ENCODE assay signal across 8 cellular contexts in the genomic region with DNA sequence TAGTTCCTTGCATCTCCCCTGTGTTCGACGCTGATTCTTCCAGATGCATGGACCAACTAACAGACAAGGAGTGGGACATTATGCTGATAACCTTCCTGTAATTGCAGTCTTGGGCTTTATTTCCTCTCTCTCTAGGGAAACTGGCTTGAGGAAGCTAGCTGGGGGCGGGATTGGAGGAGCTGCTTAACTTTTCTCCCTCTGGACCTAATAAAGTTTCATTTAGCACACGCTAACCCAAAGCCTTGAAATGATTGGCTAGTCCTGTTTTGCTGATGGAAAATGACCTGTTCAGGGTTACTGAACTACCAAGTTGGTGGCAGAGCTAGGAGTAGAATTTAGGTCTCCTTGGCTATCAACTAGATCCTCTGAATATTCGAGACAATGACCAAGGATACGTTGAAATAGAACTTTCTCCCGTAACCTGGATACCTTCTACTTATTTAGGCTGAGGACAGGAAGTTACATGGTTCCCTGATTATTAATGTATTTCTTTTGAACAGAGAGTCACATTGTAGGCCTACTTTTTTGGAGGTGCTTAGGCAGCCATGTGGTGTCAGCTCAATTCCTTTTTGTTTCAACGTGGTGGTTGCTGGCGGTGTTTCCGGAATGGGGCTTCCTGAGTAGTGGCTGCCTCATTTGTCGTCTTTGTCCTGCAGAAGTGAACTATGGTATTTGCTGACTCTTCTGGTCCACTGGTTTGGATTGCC. TPM values are rescaled to one million over a fixed set of nuclear protein-coding genes. Genes with fewer than 3 reads are reported as not detected.
A peak's percentile ranks its signal among the peaks of the same experiment; 100 is the strongest.
DNase-seq lines count a peak whose midpoint lies in the region; ATAC-seq and TF ChIP-seq lines count a peak whose summit lies in the region.

No MANE protein-coding gene starts in this region.

- peak overlapping the region in 3 of 5 donors; percentile 27 to 96 (median 95) for H3K27ac ChIP-seq in adrenal gland
- H3K27ac ChIP-seq in mesendoderm (ENCODE audit: low read depth, low read length) = no peak overlapping the region
- H3K27ac ChIP-seq in right atrium auricular region = peak overlapping the region in 1 of 2 donors; percentile 83

- H3K4ac ChIP-seq in mesendoderm (ENCODE audit: low read depth, low read length) = no peak overlapping the region

- H3K79me2 ChIP-seq in mesendoderm (ENCODE audit: control insufficient read depth, insufficient read depth, low read length) = peaks cover 56% of the 10 kb centered on the region

- no peak overlapping the region for H3K23ac ChIP-seq in mesendoderm (ENCODE audit: low read length)

- no peak for DNase-seq in AG09309 (ENCODE audit: low read depth)
- DNase-seq in KBM-7 = peak; percentile 44
- DNase-seq in adrenal gland = no peak
- no peak for DNase-seq in mesendoderm
- no peak for DNase-seq in GM13977 (ENCODE audit: low spot score)
- DNase-seq in NCI-H1694 treated with DMSO at 0.1 percent for 48 hours (lab: John Stamatoyannopoulos, UW) = no peak
- no peak for DNase-seq in right atrium auricular region (ENCODE audit: low spot score)

- no peak overlapping the region for H2BK15ac ChIP-seq in mesendoderm (replicated peaks; ENCODE audit: low read depth)

- H2BK120ac ChIP-seq in mesendoderm (ENCODE audit: low read depth, low read length) = no peak overlapping the region

- no peak for ATAC-seq in HG03175 (IDR thresholded peaks at IDR 0.05; ENCODE audit: unreplicated experiment)

- H3K9ac ChIP-seq in mesendoderm (ENCODE audit: low read length) = peak overlapping the region; percentile 86

- H4K5ac ChIP-seq in mesendoderm (ENCODE audit: low read length) = no peak overlapping the region

- H3K18ac ChIP-seq in mesendoderm (ENCODE audit: low read length) = no peak overlapping the region

- no peak overlapping the region for H2BK5ac ChIP-seq in mesendoderm (ENCODE audit: low read length)

- 52 to 61% (median 56%) methylated on average over 7 to 11 of the region's 11 CpGs for WGBS in adrenal gland, 4 donors
- WGBS in mesendoderm (ENCODE audit: extremely low coverage, insufficient coverage, low lambda C conversion rate) = no CpG with 5 or more reads among the region's 11 CpGs

- no peak for TF ChIP-seq CTCF in AG09309 (IDR thresholded peaks at IDR 0.05; ENCODE audit: control insufficient read depth, insufficient read depth, low read depth, low read length, missing control alignments)
- TF ChIP-seq CTCF in adrenal gland (IDR thresholded peaks at IDR 0.05) = no peak
- no peak for TF ChIP-seq CTCF in GM13977 (IDR thresholded peaks at IDR 0.05; ENCODE audit: extremely low read depth, insufficient read depth, missing control alignments)
- TF ChIP-seq CTCF in right atrium auricular region (IDR thresholded peaks at IDR 0.05) = no peak

- H2AK5ac ChIP-seq in mesendoderm (ENCODE audit: low read length) = no peak overlapping the region

- intact Hi-C loops in adrenal gland (cut with DNase I) = no loop called here

- H3K4me1 ChIP-seq in adrenal gland (replicated peaks in 1 of 2) = peaks cover 12 to 19% of the 10 kb centered on the region in 2 donors
- no peaks in the 10 kb centered on the region for H3K4me1 ChIP-seq in mesendoderm (ENCODE audit: control insufficient read depth, low read depth, low read length)
- peaks cover 0 to 35% of the 10 kb centered on the region in 2 donors for H3K4me1 ChIP-seq in right atrium auricular region

- no peaks in the 10 kb centered on the region for H3K79me1 ChIP-seq in mesendoderm (ENCODE audit: low read length)

- peaks cover 4 to 5% of the 10 kb centered on the region in 2 donors for H3K36me3 ChIP-seq in adrenal gland (replicated peaks in 1 of 2)
- H3K36me3 ChIP-seq in mesendoderm (ENCODE audit: control insufficient read depth, insufficient read depth, low read length) = no peaks in the 10 kb centered on the region
- peaks cover 10% of the 10 kb centered on the region for H3K36me3 ChIP-seq in right atrium auricular region

- in situ Hi-C loops in KBM-7 (cut with MboI; ENCODE audit: low pct_unique_long_range_greater_than_20kb, low sequenced_read_pairs) = no loop called here
- in situ Hi-C loops in GM13977 (cut with MboI; ENCODE audit: low pct_unique_long_range_greater_than_20kb, low sequenced_read_pairs, unreplicated experiment) = loop anchor here (10.0 kb wide), 1 partner anchor 201 kb away; no protein-coding TSS in a partner anchor

- H3K4me2 ChIP-seq in mesendoderm (ENCODE audit: low read length) = peak overlapping the region; percentile 20

- H3K27me3 ChIP-seq in adrenal gland (no peaks in the 10 kb centered on the region), mesendoderm (ENCODE audit: insufficient read depth, low read length, poor library complexity) (no peaks in the 10 kb centered on the region), right atrium auricular region (no peaks in the 10 kb centered on the region)

- H3K4me3 ChIP-seq in AG09309 (ENCODE audit: control insufficient read depth, low read depth, low read length) (peak overlapping the region; percentile 70), adrenal gland (peak overlapping the region in 1 of 4 donors; percentile 49), mesendoderm (ENCODE audit: low read length) (peak overlapping the region; percentile 25), right atrium auricular region (peak overlapping the region in 1 of 2 donors; percentile 66)

- no peak overlapping the region for H4K8ac ChIP-seq in mesendoderm (ENCODE audit: low read depth, low read length)

- H3K9me3 ChIP-seq in adrenal gland (replicated peaks in 1 of 3) (no peaks in the 10 kb centered on the region), right atrium auricular region (no peaks in the 10 kb centered on the region)

- TF ChIP-seq POLR2A in adrenal gland (IDR thresholded peaks at IDR 0.05) = no peak

- H3K56ac ChIP-seq in mesendoderm (ENCODE audit: low read length) = peak overlapping the region; percentile 89

RNA-seq across cellular contexts. Expression of gene PGK1, which starts 2.0 kb away (rescaled TPM):
- total RNA-seq in adrenal gland (100 to 1,000 TPM; 143 to 524 (median 320) TPM), right atrium auricular region (100 to 1,000 TPM; 197 to 263 TPM)
- polyA plus RNA-seq in adrenal gland = 100 to 1,000 TPM in 1 of 3 donors, 10 to 100 TPM in 2; 69.4 to 436 (median 90.1) TPM
- polyA plus RNA-seq in mesendoderm (2013, experiment 1 of 2) = 194 TPM
- polyA plus RNA-seq in mesendoderm (2013, experiment 2 of 2) = 199 TPM

RNA-seq across cellular contexts. Expression of gene TAF9B, which starts 33.4 kb away (rescaled TPM):
- total RNA-seq in adrenal gland (10 to 100 TPM in 5 of 8 donors, 1 to 10 TPM in 3; 6.6 to 14.2 (median 11.3) TPM), right atrium auricular region (10 to 100 TPM; 36.6 to 36.7 TPM)
- polyA plus RNA-seq in adrenal gland = 10 to 100 TPM in 1 of 3 donors, 1 to 10 TPM in 2; 8.1 to 13.9 (median 8.8) TPM
- polyA plus RNA-seq in mesendoderm (2013, experiment 1 of 2) = 34.4 TPM
- polyA plus RNA-seq in mesendoderm (2013, experiment 2 of 2) = 33.7 TPM
